Comparison of ENCODE assay signal across 16 cellular contexts in genomic region chrX:121260568-121261240, GRCh38.
DNase-seq lines count a peak whose midpoint lies in the region.
"Had no signal": no experiment of that assay in that cellular context is flagged by ENCODE, and none has a peak within 500 bp of the region (broad histone marks: within the 10 kb centered on the region; RNA-seq: fewer than 3 reads in every experiment).

No MANE protein-coding gene starts in this region.

- in situ Hi-C loops in GM23248 (cut with MboI) (no loop called here), G401 (cut with HindIII; ENCODE audit: low sequenced_read_pairs) (no loop called here)

- H3K4me1 ChIP-seq in GM23248 (ENCODE audit: insufficient read depth) (no peaks in the 10 kb centered on the region), ectodermal cell (ENCODE audit: control insufficient read depth, insufficient read depth, low read length) (peaks cover 5% of the 10 kb centered on the region)

- H3K4me3 ChIP-seq in GM23248 = no peak overlapping the region
- H3K4me3 ChIP-seq in ectodermal cell (ENCODE audit: insufficient read depth, low read depth, low read length) = no peak overlapping the region
- no peak overlapping the region for H3K4me3 ChIP-seq in skeletal muscle cell (ENCODE audit: low read depth, low read length)
- H3K4me3 ChIP-seq: SK-N-MC had no signal

- H3K27ac ChIP-seq in GM23248 = no peak overlapping the region
- H3K27ac ChIP-seq in ectodermal cell (ENCODE audit: insufficient read depth, low read depth, low read length, poor library complexity, severe bottlenecking) = peak overlapping the region; percentile 26
- H3K27ac ChIP-seq: KMS-11, SK-N-MC had no signal

- no peaks in the 10 kb centered on the region for H3F3A ChIP-seq in GM23248 (ENCODE audit: insufficient read depth)

- H3K9me3 ChIP-seq in GM23248 (ENCODE audit: low read depth) (no peaks in the 10 kb centered on the region), ectodermal cell (ENCODE audit: control insufficient read depth, low read length) (no peaks in the 10 kb centered on the region)

- no peaks in the 10 kb centered on the region for H3K79me2 ChIP-seq in GM23248 (ENCODE audit: insufficient read depth)

- H3K27me3 ChIP-seq in GM23248 (replicated peaks; ENCODE audit: insufficient read depth) = no peaks in the 10 kb centered on the region
- no peaks in the 10 kb centered on the region for H3K27me3 ChIP-seq in ectodermal cell (ENCODE audit: control insufficient read depth, insufficient read depth, low read length, poor library complexity, severe bottlenecking)

- no peak overlapping the region for H3K4me2 ChIP-seq in GM23248 (ENCODE audit: unreplicated experiment)
- H3K4me2 ChIP-seq: KMS-11 had no signal

- H3K9me2 ChIP-seq in GM23248 (ENCODE audit: insufficient read depth) = no peaks in the 10 kb centered on the region

- 4 to 8% methylated on average over 2 of the region's 2 CpGs for WGBS in GM23248 (ENCODE audit: low coverage in 1 of 2, low lambda C conversion rate in 2 of 2, missing lambda C conversion rate in 2 of 2), 2 experiments
- 58 to 100% methylated on average over 1 to 2 of the region's 2 CpGs for WGBS in ectodermal cell, 2 experiments

- H3K36me3 ChIP-seq in GM23248 (ENCODE audit: low read depth) = no peaks in the 10 kb centered on the region
- no peaks in the 10 kb centered on the region for H3K36me3 ChIP-seq in ectodermal cell (ENCODE audit: control insufficient read depth, insufficient read depth, low read length)

- H4K20me1 ChIP-seq in GM23248 (ENCODE audit: insufficient read depth) = no peaks in the 10 kb centered on the region

- no peak overlapping the region for H3K9ac ChIP-seq in GM23248
- H3K9ac ChIP-seq: KMS-11 had no signal

- no peak overlapping the region for H2AFZ ChIP-seq in GM23248

- DNase-seq in GM23248 = peak; percentile 24
- DNase-seq in islet precursor cell = peak; percentile 54
- DNase-seq in skeletal muscle cell (ENCODE audit: low read depth) = peak; percentile 49
- DNase-seq in G401 (ENCODE audit: low spot score) = no peak
- DNase-seq in activated CD4-positive, alpha-beta T cell treated with anti-CD3 and anti-CD28 coated beads for 4 hours = no peak
- no peak for DNase-seq in cerebellum (ENCODE audit: low spot score)
- DNase-seq: CD4-positive, alpha-beta memory T cell; DND-41; HFFc6; MM.1S; NCI-H1092 treated with DMSO at 0.1 percent for 48 hours; NCI-H2081 treated with DMSO at 0.1 percent for 48 hours; NCI-H524 had no signal

Comparison
In these comparisons a context has a peak if more than half of its experiments do, and no peak if none do; other contexts are left out.
1. DNase-seq: peak in GM23248 (single experiment), islet precursor cell (single experiment) and skeletal muscle cell (single experiment); none in G401 (single experiment), activated CD4-positive, alpha-beta T cell treated with anti-CD3 and anti-CD28 coated beads for 4 hours (0 of 2) and cerebellum (single experiment).